In the genomic region with DNA sequence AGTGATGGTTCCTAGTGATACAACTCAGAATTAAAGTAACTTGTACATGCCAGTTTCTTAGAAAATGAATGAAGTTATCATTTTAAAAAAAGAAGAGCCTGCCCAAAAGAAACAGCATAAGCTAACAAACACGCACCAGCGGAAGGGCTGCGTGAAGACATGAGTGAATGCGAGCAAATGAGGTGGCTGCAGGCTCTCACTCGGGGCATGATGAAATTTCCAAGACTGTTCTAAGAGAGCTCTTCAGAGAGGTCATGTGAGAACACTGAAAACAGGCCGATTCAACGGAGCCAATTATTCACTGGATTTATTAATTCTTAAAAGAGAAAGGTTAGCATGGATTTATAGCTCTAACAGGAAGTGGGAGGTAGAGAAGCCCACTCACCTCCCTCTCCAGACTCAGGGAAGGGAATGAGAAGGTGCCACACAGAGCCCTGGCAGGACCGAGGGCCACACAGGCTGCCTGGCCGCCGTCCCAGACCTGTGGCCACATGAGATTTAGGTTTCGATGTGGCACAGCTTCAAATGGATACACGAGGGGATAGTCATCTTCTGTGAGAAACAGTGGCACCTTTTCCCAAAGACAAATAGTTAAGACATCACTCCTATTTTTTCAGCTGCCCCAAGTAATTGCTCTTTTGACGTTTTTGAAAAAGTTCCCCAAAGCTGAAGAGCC, we compare ENCODE assay signal across 1 cellular context.
TF ChIP-seq lines count a peak whose summit lies in the region.

No MANE protein-coding gene starts in this region.

TF ChIP-seq in GM23338, 12 proteins besides CTCF, POLR2A, EP300 and RAD21 (continued from another document):
- TF ChIP-seq, protein P1, sequence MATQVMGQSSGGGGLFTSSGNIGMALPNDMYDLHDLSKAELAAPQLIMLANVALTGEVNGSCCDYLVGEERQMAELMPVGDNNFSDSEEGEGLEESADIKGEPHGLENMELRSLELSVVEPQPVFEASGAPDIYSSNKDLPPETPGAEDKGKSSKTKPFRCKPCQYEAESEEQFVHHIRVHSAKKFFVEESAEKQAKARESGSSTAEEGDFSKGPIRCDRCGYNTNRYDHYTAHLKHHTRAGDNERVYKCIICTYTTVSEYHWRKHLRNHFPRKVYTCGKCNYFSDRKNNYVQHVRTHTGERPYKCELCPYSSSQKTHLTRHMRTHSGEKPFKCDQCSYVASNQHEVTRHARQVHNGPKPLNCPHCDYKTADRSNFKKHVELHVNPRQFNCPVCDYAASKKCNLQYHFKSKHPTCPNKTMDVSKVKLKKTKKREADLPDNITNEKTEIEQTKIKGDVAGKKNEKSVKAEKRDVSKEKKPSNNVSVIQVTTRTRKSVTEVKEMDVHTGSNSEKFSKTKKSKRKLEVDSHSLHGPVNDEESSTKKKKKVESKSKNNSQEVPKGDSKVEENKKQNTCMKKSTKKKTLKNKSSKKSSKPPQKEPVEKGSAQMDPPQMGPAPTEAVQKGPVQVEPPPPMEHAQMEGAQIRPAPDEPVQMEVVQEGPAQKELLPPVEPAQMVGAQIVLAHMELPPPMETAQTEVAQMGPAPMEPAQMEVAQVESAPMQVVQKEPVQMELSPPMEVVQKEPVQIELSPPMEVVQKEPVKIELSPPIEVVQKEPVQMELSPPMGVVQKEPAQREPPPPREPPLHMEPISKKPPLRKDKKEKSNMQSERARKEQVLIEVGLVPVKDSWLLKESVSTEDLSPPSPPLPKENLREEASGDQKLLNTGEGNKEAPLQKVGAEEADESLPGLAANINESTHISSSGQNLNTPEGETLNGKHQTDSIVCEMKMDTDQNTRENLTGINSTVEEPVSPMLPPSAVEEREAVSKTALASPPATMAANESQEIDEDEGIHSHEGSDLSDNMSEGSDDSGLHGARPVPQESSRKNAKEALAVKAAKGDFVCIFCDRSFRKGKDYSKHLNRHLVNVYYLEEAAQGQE (IDR thresholded peaks at IDR 0.05; ENCODE audit: unreplicated experiment) = no peak
- TF ChIP-seq, protein P2, sequence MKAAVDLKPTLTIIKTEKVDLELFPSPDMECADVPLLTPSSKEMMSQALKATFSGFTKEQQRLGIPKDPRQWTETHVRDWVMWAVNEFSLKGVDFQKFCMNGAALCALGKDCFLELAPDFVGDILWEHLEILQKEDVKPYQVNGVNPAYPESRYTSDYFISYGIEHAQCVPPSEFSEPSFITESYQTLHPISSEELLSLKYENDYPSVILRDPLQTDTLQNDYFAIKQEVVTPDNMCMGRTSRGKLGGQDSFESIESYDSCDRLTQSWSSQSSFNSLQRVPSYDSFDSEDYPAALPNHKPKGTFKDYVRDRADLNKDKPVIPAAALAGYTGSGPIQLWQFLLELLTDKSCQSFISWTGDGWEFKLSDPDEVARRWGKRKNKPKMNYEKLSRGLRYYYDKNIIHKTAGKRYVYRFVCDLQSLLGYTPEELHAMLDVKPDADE (IDR thresholded peaks at IDR 0.05) = no peak
- TF ChIP-seq ZNF114 (CRISPR knock-in tag; IDR thresholded peaks at IDR 0.05) (no peak), NANOG (IDR thresholded peaks at IDR 0.05; ENCODE audit: borderline replicate concordance) (no peak), ZNF331 (CRISPR knock-in tag; IDR thresholded peaks at IDR 0.05; ENCODE audit: low read depth) (no peak), CREB1 (CRISPR knock-in tag; IDR thresholded peaks at IDR 0.05; ENCODE audit: low read depth) (no peak), EZH2 (IDR thresholded peaks at IDR 0.05; ENCODE audit: low read depth, unreplicated experiment) (no peak), STAT1 (IDR thresholded peaks at IDR 0.05; ENCODE audit: unreplicated experiment) (no peak), POLR2AphosphoS5 (IDR thresholded peaks at IDR 0.05; ENCODE audit: low read depth) (no peak), JUNB (IDR thresholded peaks at IDR 0.05; ENCODE audit: unreplicated experiment) (no peak)
- TF ChIP-seq, protein P3, sequence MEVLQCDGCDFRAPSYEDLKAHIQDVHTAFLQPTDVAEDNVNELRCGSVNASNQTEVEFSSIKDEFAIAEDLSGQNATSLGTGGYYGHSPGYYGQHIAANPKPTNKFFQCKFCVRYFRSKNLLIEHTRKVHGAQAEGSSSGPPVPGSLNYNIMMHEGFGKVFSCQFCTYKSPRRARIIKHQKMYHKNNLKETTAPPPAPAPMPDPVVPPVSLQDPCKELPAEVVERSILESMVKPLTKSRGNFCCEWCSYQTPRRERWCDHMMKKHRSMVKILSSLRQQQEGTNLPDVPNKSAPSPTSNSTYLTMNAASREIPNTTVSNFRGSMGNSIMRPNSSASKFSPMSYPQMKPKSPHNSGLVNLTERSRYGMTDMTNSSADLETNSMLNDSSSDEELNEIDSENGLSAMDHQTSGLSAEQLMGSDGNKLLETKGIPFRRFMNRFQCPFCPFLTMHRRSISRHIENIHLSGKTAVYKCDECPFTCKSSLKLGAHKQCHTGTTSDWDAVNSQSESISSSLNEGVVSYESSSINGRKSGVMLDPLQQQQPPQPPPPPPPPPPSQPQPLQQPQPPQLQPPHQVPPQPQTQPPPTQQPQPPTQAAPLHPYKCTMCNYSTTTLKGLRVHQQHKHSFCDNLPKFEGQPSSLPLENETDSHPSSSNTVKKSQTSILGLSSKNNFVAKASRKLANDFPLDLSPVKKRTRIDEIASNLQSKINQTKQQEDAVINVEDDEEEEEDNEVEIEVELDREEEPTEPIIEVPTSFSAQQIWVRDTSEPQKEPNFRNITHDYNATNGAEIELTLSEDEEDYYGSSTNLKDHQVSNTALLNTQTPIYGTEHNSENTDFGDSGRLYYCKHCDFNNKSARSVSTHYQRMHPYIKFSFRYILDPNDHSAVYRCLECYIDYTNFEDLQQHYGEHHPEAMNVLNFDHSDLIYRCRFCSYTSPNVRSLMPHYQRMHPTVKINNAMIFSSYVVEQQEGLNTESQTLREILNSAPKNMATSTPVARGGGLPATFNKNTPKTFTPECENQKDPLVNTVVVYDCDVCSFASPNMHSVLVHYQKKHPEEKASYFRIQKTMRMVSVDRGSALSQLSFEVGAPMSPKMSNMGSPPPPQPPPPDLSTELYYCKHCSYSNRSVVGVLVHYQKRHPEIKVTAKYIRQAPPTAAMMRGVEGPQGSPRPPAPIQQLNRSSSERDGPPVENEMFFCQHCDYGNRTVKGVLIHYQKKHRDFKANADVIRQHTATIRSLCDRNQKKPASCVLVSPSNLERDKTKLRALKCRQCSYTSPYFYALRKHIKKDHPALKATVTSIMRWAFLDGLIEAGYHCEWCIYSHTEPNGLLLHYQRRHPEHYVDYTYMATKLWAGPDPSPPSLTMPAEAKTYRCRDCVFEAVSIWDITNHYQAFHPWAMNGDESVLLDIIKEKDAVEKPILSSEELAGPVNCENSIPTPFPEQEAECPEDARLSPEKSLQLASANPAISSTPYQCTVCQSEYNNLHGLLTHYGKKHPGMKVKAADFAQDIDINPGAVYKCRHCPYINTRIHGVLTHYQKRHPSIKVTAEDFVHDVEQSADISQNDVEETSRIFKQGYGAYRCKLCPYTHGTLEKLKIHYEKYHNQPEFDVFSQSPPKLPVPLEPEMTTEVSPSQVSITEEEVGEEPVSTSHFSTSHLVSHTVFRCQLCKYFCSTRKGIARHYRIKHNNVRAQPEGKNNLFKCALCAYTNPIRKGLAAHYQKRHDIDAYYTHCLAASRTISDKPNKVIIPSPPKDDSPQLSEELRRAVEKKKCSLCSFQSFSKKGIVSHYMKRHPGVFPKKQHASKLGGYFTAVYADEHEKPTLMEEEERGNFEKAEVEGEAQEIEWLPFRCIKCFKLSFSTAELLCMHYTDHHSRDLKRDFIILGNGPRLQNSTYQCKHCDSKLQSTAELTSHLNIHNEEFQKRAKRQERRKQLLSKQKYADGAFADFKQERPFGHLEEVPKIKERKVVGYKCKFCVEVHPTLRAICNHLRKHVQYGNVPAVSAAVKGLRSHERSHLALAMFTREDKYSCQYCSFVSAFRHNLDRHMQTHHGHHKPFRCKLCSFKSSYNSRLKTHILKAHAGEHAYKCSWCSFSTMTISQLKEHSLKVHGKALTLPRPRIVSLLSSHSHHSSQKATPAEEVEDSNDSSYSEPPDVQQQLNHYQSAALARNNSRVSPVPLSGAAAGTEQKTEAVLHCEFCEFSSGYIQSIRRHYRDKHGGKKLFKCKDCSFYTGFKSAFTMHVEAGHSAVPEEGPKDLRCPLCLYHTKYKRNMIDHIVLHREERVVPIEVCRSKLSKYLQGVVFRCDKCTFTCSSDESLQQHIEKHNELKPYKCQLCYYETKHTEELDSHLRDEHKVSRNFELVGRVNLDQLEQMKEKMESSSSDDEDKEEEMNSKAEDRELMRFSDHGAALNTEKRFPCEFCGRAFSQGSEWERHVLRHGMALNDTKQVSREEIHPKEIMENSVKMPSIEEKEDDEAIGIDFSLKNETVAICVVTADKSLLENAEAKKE (CRISPR knock-in tag; IDR thresholded peaks at IDR 0.05) = no peak
